Comparison of ENCODE assay signal across 2 cellular contexts in the genomic region with DNA sequence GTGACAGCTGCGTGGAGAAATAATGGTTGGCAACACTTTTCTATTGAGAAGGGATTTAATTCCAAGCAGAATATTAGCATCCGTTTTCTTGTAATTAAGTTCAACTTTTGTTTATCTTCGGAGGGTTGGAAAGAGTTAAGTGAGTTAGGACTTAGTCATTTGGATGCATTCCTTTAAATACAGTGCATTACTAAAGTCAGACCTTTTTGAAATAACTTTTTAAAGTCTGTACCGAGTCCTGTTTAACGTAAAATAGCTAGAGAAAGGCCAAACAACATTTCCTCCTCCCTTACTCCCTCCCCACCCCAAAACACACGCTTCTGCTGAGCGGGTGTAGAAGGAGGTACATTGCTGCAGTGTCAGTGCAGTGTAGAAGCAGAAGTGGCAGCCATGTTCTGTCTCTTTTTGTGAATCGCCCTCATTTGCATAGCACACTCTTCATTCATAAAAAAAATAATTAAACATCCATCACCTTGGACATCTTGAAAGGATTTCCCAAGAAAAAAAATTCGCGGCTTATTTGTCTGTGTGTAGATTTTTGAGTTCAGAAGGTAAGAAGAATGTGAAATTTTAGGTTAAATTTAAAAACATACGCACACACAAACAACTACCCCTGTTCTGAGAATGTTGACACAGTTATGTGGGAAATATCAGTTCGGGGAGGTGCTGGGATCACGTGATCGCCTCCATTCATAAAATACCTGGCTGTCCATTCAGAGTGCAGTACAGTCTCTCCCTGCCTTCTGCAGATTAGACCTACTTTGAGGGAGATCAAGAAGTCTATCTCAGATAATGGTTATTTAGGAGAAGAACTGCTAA.
TF ChIP-seq lines count a peak whose summit lies in the region.

No MANE protein-coding gene starts in this region.

TF ChIP-seq in A549, 52 proteins besides CTCF, POLR2A, EP300 and RAD21 (continued from another document):
- TF ChIP-seq NR3C1 (IDR thresholded peaks at IDR 0.05) = no peak
- peak; percentile 36; the same call in 1 of the 2 replicates for TF ChIP-seq KDM5A (IDR thresholded peaks at IDR 0.05)
- no peak for TF ChIP-seq BHLHE40 (IDR thresholded peaks at IDR 0.05; ENCODE audit: low read depth, low read length)
- TF ChIP-seq, protein P1, sequence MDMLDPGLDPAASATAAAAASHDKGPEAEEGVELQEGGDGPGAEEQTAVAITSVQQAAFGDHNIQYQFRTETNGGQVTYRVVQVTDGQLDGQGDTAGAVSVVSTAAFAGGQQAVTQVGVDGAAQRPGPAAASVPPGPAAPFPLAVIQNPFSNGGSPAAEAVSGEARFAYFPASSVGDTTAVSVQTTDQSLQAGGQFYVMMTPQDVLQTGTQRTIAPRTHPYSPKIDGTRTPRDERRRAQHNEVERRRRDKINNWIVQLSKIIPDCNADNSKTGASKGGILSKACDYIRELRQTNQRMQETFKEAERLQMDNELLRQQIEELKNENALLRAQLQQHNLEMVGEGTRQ (IDR thresholded peaks at IDR 0.05) = peak; percentile 83
- no peak for TF ChIP-seq NFE2L2 (conservative IDR thresholded peaks at IDR 0.05; ENCODE audit: low read length)
- no peak for TF ChIP-seq RARB (CRISPR knock-in tag; IDR thresholded peaks at IDR 0.05)
- TF ChIP-seq, protein P2, sequence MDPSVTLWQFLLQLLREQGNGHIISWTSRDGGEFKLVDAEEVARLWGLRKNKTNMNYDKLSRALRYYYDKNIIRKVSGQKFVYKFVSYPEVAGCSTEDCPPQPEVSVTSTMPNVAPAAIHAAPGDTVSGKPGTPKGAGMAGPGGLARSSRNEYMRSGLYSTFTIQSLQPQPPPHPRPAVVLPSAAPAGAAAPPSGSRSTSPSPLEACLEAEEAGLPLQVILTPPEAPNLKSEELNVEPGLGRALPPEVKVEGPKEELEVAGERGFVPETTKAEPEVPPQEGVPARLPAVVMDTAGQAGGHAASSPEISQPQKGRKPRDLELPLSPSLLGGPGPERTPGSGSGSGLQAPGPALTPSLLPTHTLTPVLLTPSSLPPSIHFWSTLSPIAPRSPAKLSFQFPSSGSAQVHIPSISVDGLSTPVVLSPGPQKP (IDR thresholded peaks at IDR 0.05; ENCODE audit: low read depth, low read length) = no peak
TF ChIP-seq in A549: peak in this region for 2.

TF ChIP-seq in GM12891, 5 proteins besides CTCF, POLR2A, EP300 and RAD21 (continued from another document):
- 0 out of 2 replicates have a peak, but pooled peaks have one; percentile 23 for TF ChIP-seq SPI1 (IDR thresholded peaks at IDR 0.05; ENCODE audit: low read depth, low read length)
- TF ChIP-seq TAF1 (IDR thresholded peaks at IDR 0.05; ENCODE audit: low read depth, low read length) = no peak
